ENCODE assay signal across 10 cellular contexts in the genomic region with DNA sequence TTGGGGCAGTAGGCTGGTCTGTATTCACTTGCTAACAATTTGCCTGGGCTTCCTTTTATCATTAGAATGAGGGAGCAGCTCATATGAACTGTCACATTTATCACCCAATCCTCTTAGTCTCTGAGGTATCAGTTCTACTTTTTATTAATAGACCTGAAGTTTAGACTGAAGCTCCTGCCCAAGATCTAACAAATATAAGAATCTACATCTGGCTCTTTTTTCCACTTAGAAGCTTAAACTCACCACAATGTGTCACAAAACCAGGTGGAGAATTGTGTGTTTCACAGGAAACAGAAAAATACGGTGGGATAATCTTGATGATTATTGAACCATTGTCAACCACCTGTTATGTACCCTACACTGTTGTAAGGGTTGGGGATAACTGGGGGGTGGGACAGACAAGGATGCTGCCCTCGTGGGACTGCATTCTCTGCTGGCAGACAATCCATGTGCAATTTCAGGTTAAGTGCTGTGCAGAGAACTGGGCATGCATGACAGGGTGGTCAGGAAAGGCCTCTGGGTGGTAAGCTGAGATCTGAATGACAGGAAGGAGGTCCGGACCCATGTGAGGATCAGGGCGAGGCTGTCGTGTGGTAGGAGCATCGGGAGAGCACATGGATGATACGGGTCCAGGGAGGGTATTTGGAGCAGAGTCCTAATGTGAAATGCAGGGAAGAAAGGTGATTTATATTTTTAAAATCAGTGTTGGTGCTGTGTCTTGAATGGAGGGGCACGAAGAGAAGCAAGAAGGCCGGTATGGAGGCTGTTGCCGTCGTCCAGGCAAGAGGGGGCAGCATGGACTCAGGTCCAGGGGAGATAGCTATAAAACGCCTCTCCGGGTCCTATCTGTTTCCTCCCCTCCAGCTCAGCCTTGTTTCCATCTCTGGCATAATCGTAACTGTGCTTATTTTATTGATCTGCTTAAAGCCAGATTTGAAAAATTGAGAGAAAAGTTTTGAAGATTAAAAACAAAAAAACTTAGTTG. TPM values are rescaled to one million over a fixed set of nuclear protein-coding genes. Genes with fewer than 3 reads are reported as not detected.
A peak's percentile ranks its signal among the peaks of the same experiment; 100 is the strongest.
DNase-seq lines count a peak whose midpoint lies in the region; ATAC-seq and TF ChIP-seq lines count a peak whose summit lies in the region.
"Had no signal": no experiment of that assay in that cellular context is flagged by ENCODE, and none has a peak within 500 bp of the region (broad histone marks: within the 10 kb centered on the region; RNA-seq: fewer than 3 reads in every experiment).

No MANE protein-coding gene starts in this region.

- POLR2A ChIA-PET in CD8-positive, alpha-beta T cell (lab: Charles Lee), result interaction anchor here (0.9 to 1.0 kb wide), 2 partner anchors 16 to 23 kb away, joined by 3 to 4 read pairs; no protein-coding TSS in a partner anchor

- peaks cover 21% of the 10 kb centered on the region for H3K36me3 ChIP-seq in CD8-positive, alpha-beta T cell (ENCODE audit: insufficient read depth, low read length)
- no peaks in the 10 kb centered on the region for H3K36me3 ChIP-seq in breast epithelium

- H3K27ac ChIP-seq in CD8-positive, alpha-beta T cell (ENCODE audit: low read depth, low read length), result no peak overlapping the region
- no peak overlapping the region for H3K27ac ChIP-seq in breast epithelium

- TF ChIP-seq POLR2A in breast epithelium (IDR thresholded peaks at IDR 0.05), result no peak

- H3K9me3 ChIP-seq in CD8-positive, alpha-beta T cell (ENCODE audit: low read length), result no peaks in the 10 kb centered on the region
- no peaks in the 10 kb centered on the region for H3K9me3 ChIP-seq in breast epithelium

- no peak overlapping the region for H3K4me3 Mint-ChIP-seq in CD8-positive, alpha-beta T cell
- no peak overlapping the region for H3K4me3 Mint-ChIP-seq in chondrocyte (ENCODE audit: unreplicated experiment)
- H3K4me3 Mint-ChIP-seq: nephron had no signal

- H3K4me3 ChIP-seq in CD8-positive, alpha-beta T cell (ENCODE audit: low read depth, low read length), result no peak overlapping the region
- no peak overlapping the region for H3K4me3 ChIP-seq in breast epithelium

- intact Hi-C loops in CD8-positive, alpha-beta T cell (cut with DNase I, micrococcal nuclease), result loop anchor here (2.0 to 10.0 kb wide), 3 partner anchors 43 to 785 kb away; no protein-coding TSS in a partner anchor
- intact Hi-C loops in breast epithelium (cut with DNase I; ENCODE audit: low total_unique reads), result loop anchor here (10.0 kb wide), 1 partner anchor 395 kb away; no protein-coding TSS in a partner anchor

- H3K27me3 Mint-ChIP-seq in CD8-positive, alpha-beta T cell (ENCODE audit: low read depth), result no peaks in the 10 kb centered on the region
- H3K27me3 Mint-ChIP-seq in chondrocyte (ENCODE audit: low read depth), result no peaks in the 10 kb centered on the region

- no peak for TF ChIP-seq CTCF in CD8-positive, alpha-beta T cell (IDR thresholded peaks at IDR 0.05)
- TF ChIP-seq CTCF in chondrocyte (IDR thresholded peaks at IDR 0.05), result peak; percentile 34
- no peak for TF ChIP-seq CTCF in breast epithelium (IDR thresholded peaks at IDR 0.05)

- H3K36me3 Mint-ChIP-seq in CD8-positive, alpha-beta T cell, result peaks cover 41% of the 10 kb centered on the region
- H3K36me3 Mint-ChIP-seq in chondrocyte (ENCODE audit: low read depth), result peaks cover 22% of the 10 kb centered on the region

- no peaks in the 10 kb centered on the region for H3K4me1 ChIP-seq in CD8-positive, alpha-beta T cell (ENCODE audit: insufficient read depth, low read length)
- no peaks in the 10 kb centered on the region for H3K4me1 ChIP-seq in breast epithelium

- peak overlapping the region; percentile 84 for H3K27ac Mint-ChIP-seq in CD8-positive, alpha-beta T cell
- peak overlapping the region; percentile 29 for H3K27ac Mint-ChIP-seq in chondrocyte (ENCODE audit: unreplicated experiment)
- H3K27ac Mint-ChIP-seq: nephron had no signal

- CTCF ChIA-PET in CD8-positive, alpha-beta T cell (lab: Charles Lee), result interaction anchor here (0.7 to 17.4 kb wide), 7 partner anchors 8 to 385 kb away, joined by 3 to 352 read pairs (median 4); no protein-coding TSS in a partner anchor

- H3K9me3 Mint-ChIP-seq in CD8-positive, alpha-beta T cell, result no peaks in the 10 kb centered on the region
- no peaks in the 10 kb centered on the region for H3K9me3 Mint-ChIP-seq in chondrocyte (ENCODE audit: low read depth)
- H3K9me3 Mint-ChIP-seq: nephron had no signal

- H3K27me3 ChIP-seq in CD8-positive, alpha-beta T cell (ENCODE audit: insufficient read depth, low read length), result no peaks in the 10 kb centered on the region
- no peaks in the 10 kb centered on the region for H3K27me3 ChIP-seq in breast epithelium

- peaks cover 4% of the 10 kb centered on the region for H3K4me1 Mint-ChIP-seq in CD8-positive, alpha-beta T cell (ENCODE audit: low read depth)
- H3K4me1 Mint-ChIP-seq in chondrocyte (ENCODE audit: low read depth), result peaks cover 18% of the 10 kb centered on the region

- no peak for ATAC-seq in CD8-positive, alpha-beta T cell
- ATAC-seq in GM21367 (IDR thresholded peaks at IDR 0.05; ENCODE audit: unreplicated experiment) (peak; percentile 85), HG03378 (IDR thresholded peaks at IDR 0.05; ENCODE audit: unreplicated experiment) (peak; percentile 89)

- no peak for DNase-seq in CD8-positive, alpha-beta T cell
- no peak for DNase-seq in chondrocyte (ENCODE audit: low spot score)
- no peak for DNase-seq in breast epithelium (ENCODE audit: low spot score in 2 of 2)
- no peak for DNase-seq in inferior parietal cortex (ENCODE audit: extremely low spot score)
- DNase-seq in AG20443 (ENCODE audit: low spot score), result no peak
- no peak for DNase-seq in activated CD4-positive, alpha-beta T cell treated with anti-CD3 and anti-CD28 coated beads, Interleukin-2, amount 50 U/mL, for 48 hours
- DNase-seq: substantia nigra had no signal

RNA-seq across cellular contexts. Expression of gene MYL12B, which starts 17.6 kb away (rescaled TPM):
- 100 to 1,000 TPM; 117 to 132 TPM for total RNA-seq in CD8-positive, alpha-beta T cell
- total RNA-seq in chondrocyte (241 to 327 TPM (median 323 TPM) in 3 replicates), breast epithelium (100 to 1,000 TPM; 305 to 371 (median 335) TPM)

RNA-seq across cellular contexts. Expression of gene MYL12A, which starts 31.9 kb away (rescaled TPM):
- total RNA-seq in CD8-positive, alpha-beta T cell, result 100 to 1,000 TPM; 129 to 137 TPM
- total RNA-seq in chondrocyte (426 to 647 TPM (median 621 TPM) in 3 replicates), breast epithelium (100 to 1,000 TPM; 403 to 495 (median 444) TPM)

RNA-seq across cellular contexts. Expression of gene MYOM1, which starts 59.7 kb away (rescaled TPM):
- 1 to 10 TPM; 2.7 to 3.3 TPM for total RNA-seq in CD8-positive, alpha-beta T cell
- total RNA-seq in chondrocyte (1.2 to 1.5 TPM (median 1.5 TPM) in 3 replicates), breast epithelium (1 to 10 TPM; 3.1 to 6.9 (median 5.9) TPM)
